ENCODE assay signal across 1 cellular context in the genomic region with DNA sequence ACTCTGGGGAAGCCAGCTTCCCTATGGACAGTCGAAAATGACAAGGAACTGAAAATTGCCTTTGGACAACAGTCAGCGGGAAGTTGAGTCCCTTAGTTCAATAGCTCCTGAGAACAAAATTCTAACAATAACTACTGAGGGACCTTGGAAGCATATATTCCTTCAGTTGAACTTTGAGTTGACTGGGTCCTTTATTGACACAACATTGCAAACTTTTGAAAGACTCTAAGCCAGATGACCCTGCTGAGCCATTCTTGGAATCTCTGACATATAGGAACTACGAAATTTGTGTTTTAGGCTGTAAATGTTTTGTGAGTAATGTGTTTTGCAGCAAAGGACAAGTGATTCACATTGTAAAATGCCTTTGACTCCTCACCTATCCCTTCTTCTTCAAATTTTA.
A peak's percentile ranks its signal among the peaks of the same experiment; 100 is the strongest.
TF ChIP-seq lines count a peak whose summit lies in the region.

No MANE protein-coding gene starts in this region.

TF ChIP-seq in HepG2, 621 proteins besides CTCF, POLR2A, EP300 and RAD21 (continued from another document):
- peak; percentile 40; the same call in 1 of the 2 replicates for TF ChIP-seq GATAD2A (CRISPR knock-in tag; IDR thresholded peaks at IDR 0.05)
- TF ChIP-seq HNF4G (IDR thresholded peaks at IDR 0.05; ENCODE audit: borderline replicate concordance, low read depth, low read length), result peak; percentile 19; the same call in 1 of the 2 replicates
- no peak for TF ChIP-seq HNF4G (CRISPR knock-in tag; IDR thresholded peaks at IDR 0.05; ENCODE audit: borderline replicate concordance, low read depth)
- peak; percentile 46; the same call in 1 of the 2 replicates for TF ChIP-seq HNF4A (CRISPR knock-in tag; IDR thresholded peaks at IDR 0.05)
- TF ChIP-seq, protein P1, sequence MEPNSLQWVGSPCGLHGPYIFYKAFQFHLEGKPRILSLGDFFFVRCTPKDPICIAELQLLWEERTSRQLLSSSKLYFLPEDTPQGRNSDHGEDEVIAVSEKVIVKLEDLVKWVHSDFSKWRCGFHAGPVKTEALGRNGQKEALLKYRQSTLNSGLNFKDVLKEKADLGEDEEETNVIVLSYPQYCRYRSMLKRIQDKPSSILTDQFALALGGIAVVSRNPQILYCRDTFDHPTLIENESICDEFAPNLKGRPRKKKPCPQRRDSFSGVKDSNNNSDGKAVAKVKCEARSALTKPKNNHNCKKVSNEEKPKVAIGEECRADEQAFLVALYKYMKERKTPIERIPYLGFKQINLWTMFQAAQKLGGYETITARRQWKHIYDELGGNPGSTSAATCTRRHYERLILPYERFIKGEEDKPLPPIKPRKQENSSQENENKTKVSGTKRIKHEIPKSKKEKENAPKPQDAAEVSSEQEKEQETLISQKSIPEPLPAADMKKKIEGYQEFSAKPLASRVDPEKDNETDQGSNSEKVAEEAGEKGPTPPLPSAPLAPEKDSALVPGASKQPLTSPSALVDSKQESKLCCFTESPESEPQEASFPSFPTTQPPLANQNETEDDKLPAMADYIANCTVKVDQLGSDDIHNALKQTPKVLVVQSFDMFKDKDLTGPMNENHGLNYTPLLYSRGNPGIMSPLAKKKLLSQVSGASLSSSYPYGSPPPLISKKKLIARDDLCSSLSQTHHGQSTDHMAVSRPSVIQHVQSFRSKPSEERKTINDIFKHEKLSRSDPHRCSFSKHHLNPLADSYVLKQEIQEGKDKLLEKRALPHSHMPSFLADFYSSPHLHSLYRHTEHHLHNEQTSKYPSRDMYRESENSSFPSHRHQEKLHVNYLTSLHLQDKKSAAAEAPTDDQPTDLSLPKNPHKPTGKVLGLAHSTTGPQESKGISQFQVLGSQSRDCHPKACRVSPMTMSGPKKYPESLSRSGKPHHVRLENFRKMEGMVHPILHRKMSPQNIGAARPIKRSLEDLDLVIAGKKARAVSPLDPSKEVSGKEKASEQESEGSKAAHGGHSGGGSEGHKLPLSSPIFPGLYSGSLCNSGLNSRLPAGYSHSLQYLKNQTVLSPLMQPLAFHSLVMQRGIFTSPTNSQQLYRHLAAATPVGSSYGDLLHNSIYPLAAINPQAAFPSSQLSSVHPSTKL (CRISPR knock-in tag; IDR thresholded peaks at IDR 0.05), result peak; percentile 57
- TF ChIP-seq, protein P2, sequence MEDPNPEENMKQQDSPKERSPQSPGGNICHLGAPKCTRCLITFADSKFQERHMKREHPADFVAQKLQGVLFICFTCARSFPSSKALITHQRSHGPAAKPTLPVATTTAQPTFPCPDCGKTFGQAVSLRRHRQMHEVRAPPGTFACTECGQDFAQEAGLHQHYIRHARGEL (CRISPR knock-in tag; IDR thresholded peaks at IDR 0.05), result no peak
- TF ChIP-seq SOX6 (IDR thresholded peaks at IDR 0.05), result no peak
- TF ChIP-seq SOX6 (CRISPR knock-in tag; IDR thresholded peaks at IDR 0.05), result peak; percentile 33; the same call in 1 of the 2 replicates
- 0 out of 2 replicates have a peak, but pooled peaks have one; percentile 46 for TF ChIP-seq ZNF7 (CRISPR knock-in tag; IDR thresholded peaks at IDR 0.05)
- TF ChIP-seq, protein P3, sequence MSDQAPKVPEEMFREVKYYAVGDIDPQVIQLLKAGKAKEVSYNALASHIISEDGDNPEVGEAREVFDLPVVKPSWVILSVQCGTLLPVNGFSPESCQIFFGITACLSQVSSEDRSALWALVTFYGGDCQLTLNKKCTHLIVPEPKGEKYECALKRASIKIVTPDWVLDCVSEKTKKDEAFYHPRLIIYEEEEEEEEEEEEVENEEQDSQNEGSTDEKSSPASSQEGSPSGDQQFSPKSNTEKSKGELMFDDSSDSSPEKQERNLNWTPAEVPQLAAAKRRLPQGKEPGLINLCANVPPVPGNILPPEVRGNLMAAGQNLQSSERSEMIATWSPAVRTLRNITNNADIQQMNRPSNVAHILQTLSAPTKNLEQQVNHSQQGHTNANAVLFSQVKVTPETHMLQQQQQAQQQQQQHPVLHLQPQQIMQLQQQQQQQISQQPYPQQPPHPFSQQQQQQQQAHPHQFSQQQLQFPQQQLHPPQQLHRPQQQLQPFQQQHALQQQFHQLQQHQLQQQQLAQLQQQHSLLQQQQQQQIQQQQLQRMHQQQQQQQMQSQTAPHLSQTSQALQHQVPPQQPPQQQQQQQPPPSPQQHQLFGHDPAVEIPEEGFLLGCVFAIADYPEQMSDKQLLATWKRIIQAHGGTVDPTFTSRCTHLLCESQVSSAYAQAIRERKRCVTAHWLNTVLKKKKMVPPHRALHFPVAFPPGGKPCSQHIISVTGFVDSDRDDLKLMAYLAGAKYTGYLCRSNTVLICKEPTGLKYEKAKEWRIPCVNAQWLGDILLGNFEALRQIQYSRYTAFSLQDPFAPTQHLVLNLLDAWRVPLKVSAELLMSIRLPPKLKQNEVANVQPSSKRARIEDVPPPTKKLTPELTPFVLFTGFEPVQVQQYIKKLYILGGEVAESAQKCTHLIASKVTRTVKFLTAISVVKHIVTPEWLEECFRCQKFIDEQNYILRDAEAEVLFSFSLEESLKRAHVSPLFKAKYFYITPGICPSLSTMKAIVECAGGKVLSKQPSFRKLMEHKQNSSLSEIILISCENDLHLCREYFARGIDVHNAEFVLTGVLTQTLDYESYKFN (CRISPR knock-in tag; conservative IDR thresholded peaks at IDR 0.05), result peak; percentile 48; the same call in 1 of the 2 replicates
- peak; percentile 68 for TF ChIP-seq BCL6 (CRISPR knock-in tag; IDR thresholded peaks at IDR 0.05)
- 0 out of 2 replicates have a peak, but pooled peaks have one; percentile 30 for TF ChIP-seq HMG20A (CRISPR knock-in tag; IDR thresholded peaks at IDR 0.05; ENCODE audit: borderline replicate concordance)
- peak; percentile 55 for TF ChIP-seq FOXA3 (CRISPR knock-in tag; IDR thresholded peaks at IDR 0.05)
- no peak for TF ChIP-seq ZNF143 (CRISPR knock-in tag; IDR thresholded peaks at IDR 0.05)
- TF ChIP-seq NCOA5 (CRISPR knock-in tag; IDR thresholded peaks at IDR 0.05), result no peak
- no peak for TF ChIP-seq CCAR2 (optimal IDR thresholded peaks at IDR 0.05; ENCODE audit: low read depth, low read length)
- TF ChIP-seq TMF1 (CRISPR knock-in tag; IDR thresholded peaks at IDR 0.05; ENCODE audit: low read depth), result no peak
TF ChIP-seq in HepG2: peak in this region for 14.
